ENCODE assay signal across 1 cellular context in the genomic region with DNA sequence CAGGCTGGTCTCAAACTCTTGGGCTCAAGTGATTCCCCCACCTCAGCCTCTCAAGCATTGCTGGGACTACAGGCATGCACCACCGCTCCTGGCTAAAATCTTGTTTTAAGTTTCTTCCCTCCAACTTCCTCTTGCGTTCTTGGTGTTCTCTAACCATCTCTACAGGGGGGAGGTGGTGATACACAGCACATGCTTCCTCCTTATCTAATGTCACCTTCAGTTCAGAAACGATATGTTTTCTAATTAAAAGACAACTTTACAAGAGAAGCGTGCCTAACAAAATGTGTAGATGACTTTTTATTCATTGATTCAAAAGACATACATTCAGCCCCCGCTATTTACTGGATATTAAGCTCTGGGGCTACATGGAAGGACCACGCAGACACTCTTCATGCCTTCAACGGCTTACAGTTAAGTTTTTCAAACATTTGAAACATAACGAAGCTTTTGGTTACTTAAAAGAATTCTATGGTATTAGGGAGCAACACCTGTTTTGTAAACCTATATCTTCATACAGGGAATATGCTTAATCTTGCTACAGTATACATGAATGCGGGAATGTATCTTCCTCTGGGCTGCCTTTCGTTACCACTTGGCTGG.
TF ChIP-seq lines count a peak whose summit lies in the region.

No MANE protein-coding gene starts in this region.

TF ChIP-seq in SK-N-SH treated with all-trans-retinoic acid at 6 μM for 48 hours, 23 proteins besides CTCF, POLR2A, EP300 and RAD21 (continued from another document):
- TF ChIP-seq, protein P1, sequence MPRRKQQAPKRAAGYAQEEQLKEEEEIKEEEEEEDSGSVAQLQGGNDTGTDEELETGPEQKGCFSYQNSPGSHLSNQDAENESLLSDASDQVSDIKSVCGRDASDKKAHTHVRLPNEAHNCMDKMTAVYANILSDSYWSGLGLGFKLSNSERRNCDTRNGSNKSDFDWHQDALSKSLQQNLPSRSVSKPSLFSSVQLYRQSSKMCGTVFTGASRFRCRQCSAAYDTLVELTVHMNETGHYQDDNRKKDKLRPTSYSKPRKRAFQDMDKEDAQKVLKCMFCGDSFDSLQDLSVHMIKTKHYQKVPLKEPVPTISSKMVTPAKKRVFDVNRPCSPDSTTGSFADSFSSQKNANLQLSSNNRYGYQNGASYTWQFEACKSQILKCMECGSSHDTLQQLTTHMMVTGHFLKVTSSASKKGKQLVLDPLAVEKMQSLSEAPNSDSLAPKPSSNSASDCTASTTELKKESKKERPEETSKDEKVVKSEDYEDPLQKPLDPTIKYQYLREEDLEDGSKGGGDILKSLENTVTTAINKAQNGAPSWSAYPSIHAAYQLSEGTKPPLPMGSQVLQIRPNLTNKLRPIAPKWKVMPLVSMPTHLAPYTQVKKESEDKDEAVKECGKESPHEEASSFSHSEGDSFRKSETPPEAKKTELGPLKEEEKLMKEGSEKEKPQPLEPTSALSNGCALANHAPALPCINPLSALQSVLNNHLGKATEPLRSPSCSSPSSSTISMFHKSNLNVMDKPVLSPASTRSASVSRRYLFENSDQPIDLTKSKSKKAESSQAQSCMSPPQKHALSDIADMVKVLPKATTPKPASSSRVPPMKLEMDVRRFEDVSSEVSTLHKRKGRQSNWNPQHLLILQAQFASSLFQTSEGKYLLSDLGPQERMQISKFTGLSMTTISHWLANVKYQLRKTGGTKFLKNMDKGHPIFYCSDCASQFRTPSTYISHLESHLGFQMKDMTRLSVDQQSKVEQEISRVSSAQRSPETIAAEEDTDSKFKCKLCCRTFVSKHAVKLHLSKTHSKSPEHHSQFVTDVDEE (CRISPR knock-in tag; IDR thresholded peaks at IDR 0.05), result no peak
- TF ChIP-seq RARB (CRISPR knock-in tag; IDR thresholded peaks at IDR 0.05) (no peak), TOX (CRISPR knock-in tag; IDR thresholded peaks at IDR 0.05; ENCODE audit: borderline replicate concordance) (no peak), ZFP3 (CRISPR knock-in tag; IDR thresholded peaks at IDR 0.05) (no peak), OSR1 (CRISPR knock-in tag; IDR thresholded peaks at IDR 0.05) (no peak), TCF4 (CRISPR knock-in tag; IDR thresholded peaks at IDR 0.05; ENCODE audit: borderline replicate concordance) (no peak), ARNTL (CRISPR knock-in tag; IDR thresholded peaks at IDR 0.05; ENCODE audit: borderline replicate concordance, low read depth) (no peak), ZNF8 (CRISPR knock-in tag; IDR thresholded peaks at IDR 0.05) (no peak)
